In the genomic region with DNA sequence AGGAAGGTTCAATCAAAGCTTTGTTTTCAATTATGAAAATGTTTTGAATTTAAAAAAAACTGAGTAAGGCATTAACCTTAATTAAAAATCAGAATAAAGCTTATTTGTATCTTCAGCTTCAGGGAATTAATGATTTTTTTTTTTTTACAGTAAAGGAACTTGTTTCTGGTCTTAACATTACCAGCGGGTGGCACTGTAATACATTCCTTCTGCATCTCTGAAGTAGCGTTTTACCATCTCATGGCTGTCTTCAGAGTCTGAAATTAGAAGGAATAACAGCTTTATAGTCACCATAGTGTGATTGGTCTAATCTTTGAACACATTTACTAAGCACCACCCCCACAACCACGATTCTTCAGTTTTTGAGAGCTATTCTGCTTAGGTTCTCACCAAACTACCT, we compare ENCODE assay signal across 1 cellular context.
TF ChIP-seq lines count a peak whose summit lies in the region.

No MANE protein-coding gene starts in this region.

TF ChIP-seq in liver, 16 proteins besides CTCF, POLR2A, EP300 and RAD21 (continued from another document):
- TF ChIP-seq REST (IDR thresholded peaks at IDR 0.05) (no peak), FOXA1 (IDR thresholded peaks at IDR 0.05) (no peak), TAF1 (conservative IDR thresholded peaks at IDR 0.05) (no peak), HNF4G (IDR thresholded peaks at IDR 0.05) (no peak)
- TF ChIP-seq, protein P1, sequence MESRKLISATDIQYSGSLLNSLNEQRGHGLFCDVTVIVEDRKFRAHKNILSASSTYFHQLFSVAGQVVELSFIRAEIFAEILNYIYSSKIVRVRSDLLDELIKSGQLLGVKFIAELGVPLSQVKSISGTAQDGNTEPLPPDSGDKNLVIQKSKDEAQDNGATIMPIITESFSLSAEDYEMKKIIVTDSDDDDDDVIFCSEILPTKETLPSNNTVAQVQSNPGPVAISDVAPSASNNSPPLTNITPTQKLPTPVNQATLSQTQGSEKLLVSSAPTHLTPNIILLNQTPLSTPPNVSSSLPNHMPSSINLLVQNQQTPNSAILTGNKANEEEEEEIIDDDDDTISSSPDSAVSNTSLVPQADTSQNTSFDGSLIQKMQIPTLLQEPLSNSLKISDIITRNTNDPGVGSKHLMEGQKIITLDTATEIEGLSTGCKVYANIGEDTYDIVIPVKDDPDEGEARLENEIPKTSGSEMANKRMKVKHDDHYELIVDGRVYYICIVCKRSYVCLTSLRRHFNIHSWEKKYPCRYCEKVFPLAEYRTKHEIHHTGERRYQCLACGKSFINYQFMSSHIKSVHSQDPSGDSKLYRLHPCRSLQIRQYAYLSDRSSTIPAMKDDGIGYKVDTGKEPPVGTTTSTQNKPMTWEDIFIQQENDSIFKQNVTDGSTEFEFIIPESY (IDR thresholded peaks at IDR 0.05), result no peak
TF ChIP-seq in liver: peak in this region for 0.
